8 cellular contexts compared by ENCODE assay signal in genomic region chr14:59028476-59029202, GRCh38.
DNase-seq lines count a peak whose midpoint lies in the region; ATAC-seq and TF ChIP-seq lines count a peak whose summit lies in the region.

No MANE protein-coding gene starts in this region.

- H3K27me3 ChIP-seq in HCT116 (ENCODE audit: insufficient read depth, low read length) (no peaks in the 10 kb centered on the region), Peyer's patch (no peaks in the 10 kb centered on the region), mammary epithelial cell (ENCODE audit: insufficient read depth, low read length) (peaks cover 1% of the 10 kb centered on the region)

- DNase-seq in activated T-cell treated with anti-CD3 and anti-CD28 coated beads for 48 hours (ENCODE audit: low read depth) (peak; percentile 17), activated T-cell treated with anti-CD3 and anti-CD28 coated beads for 4 hours (no peak), HCT116 (ENCODE audit: low read depth, low spot score) (peak; percentile 68), LNCaP clone FGC (ENCODE audit: low read depth) (peak; percentile 37), Peyer's patch (peak in 2 of 3 donors; percentile 66 to 73), mammary epithelial cell (peak; percentile 58), left colon (peak; percentile 34 to 63)
- DNase-seq in stimulated activated CD4-positive, alpha-beta T cell treated with anti-CD3 and anti-CD28 coated beads, Interleukin-4, amount 100 ng/mL, for 48 hours (ENCODE audit: low read depth in 2 of 2) = peak; percentile 16 to 27

- H3K79me2 ChIP-seq in HCT116 (ENCODE audit: insufficient read depth, low read length) (no peaks in the 10 kb centered on the region), mammary epithelial cell (ENCODE audit: insufficient read depth, low read length) (no peaks in the 10 kb centered on the region)

- H2AFZ ChIP-seq in HCT116 (ENCODE audit: low read depth, low read length, poor library complexity, severe bottlenecking) (peak overlapping the region; percentile 93), mammary epithelial cell (ENCODE audit: low read depth, low read length) (peak overlapping the region; percentile 70)

- no peaks in the 10 kb centered on the region for H3K36me3 ChIP-seq in HCT116 (ENCODE audit: control insufficient read depth in 1 of 2, insufficient read depth in 2 of 2, low read length in 2 of 2)
- no peaks in the 10 kb centered on the region for H3K36me3 ChIP-seq in Peyer's patch
- no peaks in the 10 kb centered on the region for H3K36me3 ChIP-seq in mammary epithelial cell (ENCODE audit: insufficient read depth, low read length)

- TF ChIP-seq POLR2A in HCT116 (IDR thresholded peaks at IDR 0.05; ENCODE audit: borderline replicate concordance, extremely low read depth, insufficient read depth, insufficient read length) (no peak), Peyer's patch (IDR thresholded peaks at IDR 0.05) (no peak)

- H3K27ac ChIP-seq in HCT116 (ENCODE audit: low read depth, low read length) (no peak overlapping the region), Peyer's patch (no peak overlapping the region), mammary epithelial cell (ENCODE audit: insufficient read depth, low read depth, low read length) (no peak overlapping the region)

- dilution Hi-C loops in mammary epithelial cell (cut with HindIII; ENCODE audit: low sequenced_read_pairs) = no loop called here

- 13% methylated on average over 5 of the region's 5 CpGs for WGBS in mammary epithelial cell (ENCODE audit: low coverage, missing lambda C conversion rate)

- no peaks in the 10 kb centered on the region for H4K20me1 ChIP-seq in HCT116 (ENCODE audit: insufficient read depth)
- no peaks in the 10 kb centered on the region for H4K20me1 ChIP-seq in mammary epithelial cell (ENCODE audit: insufficient read depth, low read length)

- H3K9me3 ChIP-seq in HCT116 (ENCODE audit: control insufficient read depth in 1 of 2, insufficient read depth in 1 of 2, low read depth in 1 of 2, low read length in 2 of 2) (no peaks in the 10 kb centered on the region), Peyer's patch (no peaks in the 10 kb centered on the region), mammary epithelial cell (replicated peaks; ENCODE audit: insufficient read depth, low read length) (no peaks in the 10 kb centered on the region)

- in situ Hi-C loops in mammary epithelial cell (cut with MboI; ENCODE audit: low sequenced_read_pairs in 2 of 2) = loop anchor here in 1 of 2 donors (10.0 kb wide), 1 partner anchor 384 kb away; no protein-coding TSS in a partner anchor

- POLR2A ChIA-PET in HCT116 (lab: Charles Lee) = no interaction called here

- H3K9ac ChIP-seq in HCT116 (ENCODE audit: low read length) (no peak overlapping the region), mammary epithelial cell (ENCODE audit: insufficient read depth, low read length) (no peak overlapping the region)

- H3K4me3 ChIP-seq in HCT116 (replicated peaks in 1 of 2; ENCODE audit: low read depth in 1 of 2, low read length in 2 of 2) (peak overlapping the region in 1 of 2 experiments; percentile 14; a peak in 1 of 4 replicates), LNCaP clone FGC (ENCODE audit: low read depth, low read length) (no peak overlapping the region), Peyer's patch (no peak overlapping the region), mammary epithelial cell (replicated peaks in 1 of 3; ENCODE audit: insufficient read depth in 1 of 3, low read depth in 2 of 3, low read length in 3 of 3) (no peak overlapping the region)

- BruUV-seq in HCT116 (replicated peaks; lab: Mats Ljungman, UMichigan) (no TSS peak), mammary epithelial cell (replicated peaks; lab: Mats Ljungman, UMichigan) (no TSS peak)

- ATAC-seq in HCT116 (peak; percentile 98), left colon (peak; percentile 93)

- H3K4me2 ChIP-seq in HCT116 (ENCODE audit: low read length) = peak overlapping the region; percentile 53
- H3K4me2 ChIP-seq in mammary epithelial cell (ENCODE audit: insufficient read depth, low read depth, low read length) = peak overlapping the region; percentile 52

- peaks cover 0 to 9% of the 10 kb centered on the region in 2 experiments; a peak in 2 of 4 replicates for H3K4me1 ChIP-seq in HCT116 (ENCODE audit: control insufficient read depth in 1 of 2, insufficient read depth in 2 of 2, low read length in 2 of 2)
- H3K4me1 ChIP-seq in Peyer's patch = no peaks in the 10 kb centered on the region
- H3K4me1 ChIP-seq in mammary epithelial cell (ENCODE audit: insufficient read depth, low read length) = no peaks in the 10 kb centered on the region

- H3K9me2 ChIP-seq in HCT116 (ENCODE audit: insufficient read depth) = no peaks in the 10 kb centered on the region

- TF ChIP-seq CTCF in HCT116 (IDR thresholded peaks at IDR 0.05 in 2 of 3, conservative IDR thresholded peaks at IDR 0.05 in 1 of 3; ENCODE audit: borderline replicate concordance in 1 of 3, insufficient read depth in 1 of 3, low read depth in 2 of 3, low read length in 2 of 3) (peak; percentile 80 to 93 (median 90)), LNCaP clone FGC (IDR thresholded peaks at IDR 0.05; ENCODE audit: control insufficient read depth, extremely low read depth, insufficient read depth) (peak; percentile 98), Peyer's patch (IDR thresholded peaks at IDR 0.05) (peak in 5 of 6 experiments; percentile 9 to 68 (median 61)), mammary epithelial cell (conservative IDR thresholded peaks at IDR 0.05 in 1 of 2, IDR thresholded peaks at IDR 0.05 in 1 of 2; ENCODE audit: extremely low read depth in 1 of 2, insufficient read depth in 1 of 2, low read depth in 1 of 2, low read length in 2 of 2) (peak; percentile 89 to 97)

- TF ChIP-seq RAD21 in HCT116 (IDR thresholded peaks at IDR 0.05; ENCODE audit: low read depth) = peak; percentile 91

- RAD21 ChIA-PET in HCT116 (lab: Charles Lee; ENCODE audit: low non-redundant PET in 1 of 2, low total read pairs in 2 of 2, uncharacterized antibody in 2 of 2, unreplicated experiment in 2 of 2) = interaction anchor here in 1 of 2 experiments (0.8 to 1.4 kb wide), 2 partner anchors 94 to 527 kb away, joined by 3 to 4 read pairs; no protein-coding TSS in a partner anchor

- CTCF ChIA-PET in HCT116 (lab: Charles Lee) (interaction anchor here (0.9 to 1.9 kb wide), 9 partner anchors 8 to 527 kb away, joined by 3 to 25 read pairs (median 4); no protein-coding TSS in a partner anchor), mammary epithelial cell (lab: Charles Lee; ENCODE audit: low non-redundant PET) (interaction anchor here (0.5 to 1.1 kb wide), 4 partner anchors 16 to 527 kb away, joined by 3 to 5 read pairs (median 4); no protein-coding TSS in a partner anchor)

- intact Hi-C loops in HCT116 (cut with micrococcal nuclease) = loop anchor here (1.0 to 5.0 kb wide), 6 partner anchors 26 to 549 kb away; partner anchors contain the start of gene CCDC175
- intact Hi-C loops in mammary epithelial cell (cut with micrococcal nuclease) = loop anchor here (1.0 to 5.0 kb wide), 6 partner anchors 27 to 548 kb away; partner anchors contain the start of gene CCDC175
- intact Hi-C loops in left colon (cut with DNase I, micrococcal nuclease) = loop anchor here in 1 of 2 donors (10.0 kb wide), 2 partner anchors 86 to 384 kb away; no protein-coding TSS in a partner anchor

TF ChIP-seq in HCT116, 20 proteins besides CTCF, POLR2A, EP300 and RAD21:
- TF ChIP-seq, protein P1, sequence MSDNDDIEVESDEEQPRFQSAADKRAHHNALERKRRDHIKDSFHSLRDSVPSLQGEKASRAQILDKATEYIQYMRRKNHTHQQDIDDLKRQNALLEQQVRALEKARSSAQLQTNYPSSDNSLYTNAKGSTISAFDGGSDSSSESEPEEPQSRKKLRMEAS (IDR thresholded peaks at IDR 0.05) = peak; percentile 26; the same call in 1 of the 2 replicates
- TF ChIP-seq CBX3 (IDR thresholded peaks at IDR 0.05; ENCODE audit: low read depth) (peak; percentile 29; the same call in 1 of the 2 replicates), POLR2AphosphoS5 (IDR thresholded peaks at IDR 0.05; ENCODE audit: low read depth, low read length) (no peak)
